Comparison of ENCODE assay signal across 22 cellular contexts in the genomic region with DNA sequence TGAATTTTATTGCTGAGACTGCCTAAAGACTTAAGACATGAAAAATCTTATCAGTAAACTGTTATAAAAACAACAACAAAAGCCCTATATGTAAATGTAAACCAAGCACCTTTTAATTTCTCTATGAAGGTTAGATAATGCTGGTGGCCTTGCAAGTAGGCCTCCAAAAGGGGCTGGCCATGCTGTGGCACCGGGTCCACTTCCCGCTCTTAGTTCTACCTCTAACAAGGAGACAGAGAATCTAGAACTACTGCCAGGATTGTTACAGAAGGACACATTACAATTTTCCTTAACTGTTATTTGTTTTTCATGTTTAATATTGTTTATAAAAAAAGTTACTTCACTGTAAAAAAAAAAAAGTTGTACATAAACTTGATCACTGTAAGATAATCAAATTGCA.
"Had no signal": no experiment of that assay in that cellular context is flagged by ENCODE, and none has a peak within 500 bp of the region (broad histone marks: within the 10 kb centered on the region; RNA-seq: fewer than 3 reads in every experiment).

No MANE protein-coding gene starts in this region.

- DNase-seq: activated CD4-positive, alpha-beta T cell treated with anti-CD3 and anti-CD28 coated beads, Interleukin-2, amount 50 U/mL, for 4 hours; activated naive CD4-positive, alpha-beta T cell; activated naive CD8-positive, alpha-beta T cell treated with anti-CD3 and anti-CD28 coated beads for 36 hours; amniotic stem cell; cerebellar nuclear complex; heart right ventricle; islet precursor cell; left cardiac atrium; mesenchymal stem cell; mucosa of descending colon; nucleus accumbens; small intestine; stimulated activated CD4-positive, alpha-beta T cell treated with anti-CD3 and anti-CD28 coated beads, Interleukin-15, amount 100 ng/mL, for 24 hours; stimulated activated naive CD4-positive, alpha-beta T cell had no signal

- ATAC-seq: activated CD4-positive, CD25-positive, alpha-beta regulatory T cell treated with anti-CD3 and anti-CD28 coated beads, Interleukin-2, amount 50 U/mL, for 24 hours; heart right ventricle; left cardiac atrium; mucosa of descending colon; sciatic nerve had no signal

- H3K27me3 ChIP-seq: heart right ventricle, vagina had no signal

- H3K27me3 Mint-ChIP-seq: activated naive CD8-positive, alpha-beta T cell treated with anti-CD3 and anti-CD28 coated beads for 36 hours; type B pancreatic cell had no signal

- H3K9me3 Mint-ChIP-seq: activated naive CD8-positive, alpha-beta T cell treated with anti-CD3 and anti-CD28 coated beads for 36 hours; activated T-helper 2 cell treated with anti-CD3 and anti-CD28 coated beads, Interferon-gamma antibody, Interleukin-2, Interleukin-4, amounts not matched to agents 10 μg/mL and 5 μg/mL and 100 μg/mL, durations not matched to agents 14 hours and 24 hours and 36 hours; type B pancreatic cell had no signal

- H3K4me3 ChIP-seq: coronary artery, heart right ventricle, mucosa of descending colon, thoracic aorta, vagina had no signal

- H3K9me3 ChIP-seq: heart right ventricle, mucosa of descending colon, thoracic aorta, vagina had no signal

- H3K4me1 ChIP-seq: vagina had no signal

- H2AFZ ChIP-seq: parathyroid adenoma had no signal

- H3K27ac ChIP-seq: coronary artery, heart right ventricle, parathyroid adenoma, thoracic aorta, vagina had no signal

- H3K4me3 Mint-ChIP-seq: activated naive CD8-positive, alpha-beta T cell treated with anti-CD3 and anti-CD28 coated beads for 36 hours; type B pancreatic cell had no signal

- H3K27ac Mint-ChIP-seq: activated naive CD8-positive, alpha-beta T cell treated with anti-CD3 and anti-CD28 coated beads for 36 hours; activated T-helper 2 cell treated with anti-CD3 and anti-CD28 coated beads, Interferon-gamma antibody, Interleukin-2, Interleukin-4, amounts not matched to agents 10 μg/mL and 5 μg/mL and 100 μg/mL, durations not matched to agents 14 hours and 24 hours and 36 hours; type B pancreatic cell had no signal

- H3K79me2 ChIP-seq: parathyroid adenoma had no signal

- H3K9ac ChIP-seq: parathyroid adenoma had no signal
